ENCODE assay signal across 8 cellular contexts in genomic region chrX:130171446-130172126, GRCh38. TPM values are rescaled to one million over a fixed set of nuclear protein-coding genes. Genes with fewer than 3 reads are reported as not detected.
DNase-seq lines count a peak whose midpoint lies in the region; ATAC-seq and TF ChIP-seq lines count a peak whose summit lies in the region.

Gene RAB33A (plus strand): TSS chrX:130171962. CDS start chrX:130172063, 101 bp downstream.

- H3K36me3 ChIP-seq in SU-DHL-6 (ENCODE audit: low read length) (no peaks in the 10 kb centered on the region), iPS-18a (ENCODE audit: control insufficient read depth, low read depth, low read length) (no peaks in the 10 kb centered on the region), gastrocnemius medialis (no peaks in the 10 kb centered on the region)

- H3K9me2 ChIP-seq in SU-DHL-6 (replicated peaks; ENCODE audit: insufficient read depth, low read length): no peaks in the 10 kb centered on the region

- ATAC-seq in HG02870 (IDR thresholded peaks at IDR 0.05; ENCODE audit: unreplicated experiment): peak; percentile 4
- peak in 1 of 2 donors; percentile 13 for ATAC-seq in gastrocnemius medialis

- TF ChIP-seq POLR2A in gastrocnemius medialis (IDR thresholded peaks at IDR 0.05): no peak

- H3K4me2 ChIP-seq in SU-DHL-6 (ENCODE audit: low read depth, low read length, poor library complexity, severe bottlenecking): peak within 1 kb of the TSS; percentile 71

- in situ Hi-C loops in astrocyte of the spinal cord (cut with HindIII; ENCODE audit: low sequenced_read_pairs) (no loop called here), gastrocnemius medialis (cut with MboI; ENCODE audit: low sequenced_read_pairs in 4 of 4) (no loop called here)

- H3K9me3 ChIP-seq in SU-DHL-6 (ENCODE audit: insufficient read depth, low read length) (no peaks in the 10 kb centered on the region), iPS-18a (ENCODE audit: control insufficient read depth, low read depth, low read length) (peaks cover 12% of the 10 kb centered on the region), gastrocnemius medialis (no peaks in the 10 kb centered on the region)

- H3K4me3 ChIP-seq in SU-DHL-6 (ENCODE audit: insufficient read depth, low read length, poor library complexity, severe bottlenecking): peak within 1 kb of the TSS; percentile 80
- peak within 1 kb of the TSS; percentile 44 for H3K4me3 ChIP-seq in astrocyte of the spinal cord (ENCODE audit: low read depth, low read length)
- peak within 1 kb of the TSS; percentile 60 for H3K4me3 ChIP-seq in iPS-18a (ENCODE audit: low read length)
- H3K4me3 ChIP-seq in gastrocnemius medialis: peak within 1 kb of the TSS; percentile 47 to 53 (median 51)

- H4K20me1 ChIP-seq in SU-DHL-6 (ENCODE audit: low read depth, low read length): no peaks in the 10 kb centered on the region

- no peak for TF ChIP-seq CTCF in SU-DHL-6 (IDR thresholded peaks at IDR 0.05; ENCODE audit: insufficient read depth, low read length, poor library complexity, severe bottlenecking)
- TF ChIP-seq CTCF in astrocyte of the spinal cord (IDR thresholded peaks at IDR 0.05; ENCODE audit: low read depth, low read length): no peak
- no peak for TF ChIP-seq CTCF in gastrocnemius medialis (IDR thresholded peaks at IDR 0.05 in 4 of 5, conservative IDR thresholded peaks at IDR 0.05 in 1 of 5)

- H3F3A ChIP-seq in SU-DHL-6 (ENCODE audit: insufficient read depth): peaks cover 11% of the 10 kb centered on the region; the same call in 1 of the 2 replicates

- peak within 1 kb of the TSS; percentile 88 for H3K27ac ChIP-seq in SU-DHL-6 (ENCODE audit: low read depth, low read length)
- no peak within 1 kb of the TSS for H3K27ac ChIP-seq in iPS-18a (ENCODE audit: low read length)
- peak within 1 kb of the TSS in 3 of 4 donors; percentile 24 to 68 (median 30) for H3K27ac ChIP-seq in gastrocnemius medialis

- DNase-seq in EH (ENCODE audit: low read depth): peak; percentile 50
- no peak for DNase-seq in astrocyte of the spinal cord (ENCODE audit: low read depth, low spot score)
- no peak for DNase-seq in gastrocnemius medialis
- no peak for DNase-seq in ureter (ENCODE audit: low spot score)
- no peak for DNase-seq in HT-29 (ENCODE audit: low spot score)

- H3K4me1 ChIP-seq in iPS-18a (ENCODE audit: control insufficient read depth, low read depth, low read length): peaks cover 3% of the 10 kb centered on the region
- H3K4me1 ChIP-seq in gastrocnemius medialis: peaks cover 0 to 3% of the 10 kb centered on the region in 2 donors

- H3K27me3 ChIP-seq in SU-DHL-6 (ENCODE audit: low read length) (no peaks in the 10 kb centered on the region), iPS-18a (ENCODE audit: control insufficient read depth, insufficient read depth, low read length) (no peaks in the 10 kb centered on the region), gastrocnemius medialis (peaks cover 0 to 6% (median 5%) of the 10 kb centered on the region in 3 donors)

- peak within 1 kb of the TSS; percentile 77 for H2AFZ ChIP-seq in SU-DHL-6 (ENCODE audit: low read depth, low read length, severe bottlenecking)

- H3K79me2 ChIP-seq in SU-DHL-6 (ENCODE audit: insufficient read depth, low read length): peaks cover 40% of the 10 kb centered on the region

- peak within 1 kb of the TSS; percentile 93 for H3K9ac ChIP-seq in SU-DHL-6 (ENCODE audit: low read length)
- H3K9ac ChIP-seq in iPS-18a (ENCODE audit: low read length): peak within 1 kb of the TSS; percentile 48

- intact Hi-C loops in gastrocnemius medialis (cut with DNase I; ENCODE audit: low total_unique reads): no loop called here

RNA-seq across cellular contexts. Expression of gene RAB33A, which starts in this region (rescaled TPM):
- total RNA-seq in gastrocnemius medialis (not detected), ureter (1.9 TPM)
- not detected in 2 replicates for total RNA-seq in HT-29 (2014; rRNA removed; shearing (Covaris generic))
